In genomic region chr1:87129606-87130005, GRCh38 we compare ENCODE assay signal across 19 cellular contexts.
A peak's percentile ranks its signal among the peaks of the same experiment; 100 is the strongest.
DNase-seq lines count a peak whose midpoint lies in the region; ATAC-seq, FAIRE-seq and TF ChIP-seq lines count a peak whose summit lies in the region.
"Had no signal": no experiment of that assay in that cellular context is flagged by ENCODE, and none has a peak within 500 bp of the region (broad histone marks: within the 10 kb centered on the region; RNA-seq: fewer than 3 reads in every experiment).

No MANE protein-coding gene starts in this region.

- no peak overlapping the region for H3K4me2 ChIP-seq in astrocyte (ENCODE audit: low read length)
- peak overlapping the region; percentile 17 for H3K4me2 ChIP-seq in osteoblast (ENCODE audit: insufficient read depth, low read length)

- FAIRE-seq in astrocyte (lab: Jason Lieb, UNC), result no peak
- FAIRE-seq: islet of Langerhans had no signal

- DNase-seq in astrocyte (ENCODE audit: low read depth) (no peak), heart left ventricle (peak; percentile 53 to 63 (median 56)), osteoblast (ENCODE audit: insufficient read length, low spot score, missing footprints) (no peak), midbrain (lab: John Stamatoyannopoulos, UW) (no peak), DMS79 (lab: John Stamatoyannopoulos, UW) (no peak), NOMO-1 treated with DMSO at 0.1 percent for 48 hours (lab: John Stamatoyannopoulos, UW; ENCODE audit: unreplicated experiment) (no peak)
- DNase-seq: activated naive CD8-positive, alpha-beta T cell treated with anti-CD3 and anti-CD28 coated beads, Interleukin-2, amount 10 ng/mL, durations not matched to agents 7 days and 5 days; activated T-cell treated with anti-CD3 and anti-CD28 coated beads, Interleukin-2, amount 50 U/mL, for 4 hours; central memory CD4-positive, alpha-beta T cell; DMS79 treated with DMSO at 0.1 percent for 48 hours; glutamatergic neuron; NCI-H2029 treated with DMSO at 0.1 percent for 48 hours; NCI-H510A treated with DMSO at 0.1 percent for 48 hours; stimulated activated CD4-positive, alpha-beta T cell treated with anti-CD3 and anti-CD28 coated beads, Interleukin-15, amount 100 ng/mL, for 24 hours; substantia nigra had no signal

- H3K9ac ChIP-seq in astrocyte (ENCODE audit: low read length), result no peak overlapping the region

- peak overlapping the region; percentile 53 for H3K27ac Mint-ChIP-seq in astrocyte (ENCODE audit: unreplicated experiment)
- H3K27ac Mint-ChIP-seq: activated naive CD8-positive, alpha-beta T cell treated with anti-CD3 and anti-CD28 coated beads, Interleukin-2, amount 10 ng/mL, durations not matched to agents 7 days and 5 days had no signal

- H3K79me2 ChIP-seq in astrocyte (ENCODE audit: insufficient read depth, low read length), result no peaks in the 10 kb centered on the region
- no peaks in the 10 kb centered on the region for H3K79me2 ChIP-seq in osteoblast (ENCODE audit: insufficient read depth, low read length)

- peak; percentile 41 to 60 (median 50) for ATAC-seq in heart left ventricle
- ATAC-seq: activated T-cell treated with anti-CD3 and anti-CD28 coated beads, Interleukin-2, amount 50 U/mL, for 4 hours had no signal

- H2AFZ ChIP-seq in astrocyte (ENCODE audit: low read depth, low read length) (no peak overlapping the region), osteoblast (ENCODE audit: low read length) (peak overlapping the region; percentile 62)

- no peak overlapping the region for H3K27ac ChIP-seq in astrocyte (ENCODE audit: low read depth, low read length)
- peak overlapping the region; percentile 28 to 88 (median 64) for H3K27ac ChIP-seq in heart left ventricle
- no peak overlapping the region for H3K27ac ChIP-seq in osteoblast (ENCODE audit: low read depth, low read length)
- H3K27ac ChIP-seq in urinary bladder (ENCODE audit: low read depth), result peak overlapping the region; percentile 78
- H3K27ac ChIP-seq: C4-2B, SJSA1 had no signal

- 44 to 66% (median 59%) methylated on average over 8 of the region's 8 CpGs for WGBS in heart left ventricle, 4 donors
- WGBS in urinary bladder, result 57% methylated on average over 8 of the region's 8 CpGs

- intact Hi-C loops in heart left ventricle (cut with DNase I), result loop anchor here (2.0 to 10.0 kb wide), 13 partner anchors 148 to 1173 kb away; partner anchors contain the start of gene LMO4 (in 3 of the 10)

- no peaks in the 10 kb centered on the region for H3K4me1 Mint-ChIP-seq in astrocyte (ENCODE audit: low read depth, unreplicated experiment)

- H4K20me1 ChIP-seq in astrocyte (ENCODE audit: insufficient read depth, low read length) (no peaks in the 10 kb centered on the region), osteoblast (ENCODE audit: insufficient read depth, low read length) (no peaks in the 10 kb centered on the region)

- TF ChIP-seq CTCF in astrocyte (IDR thresholded peaks at IDR 0.05; ENCODE audit: insufficient read depth, low read depth, low read length), result no peak
- TF ChIP-seq CTCF in heart left ventricle (IDR thresholded peaks at IDR 0.05), result no peak
- TF ChIP-seq CTCF in osteoblast (IDR thresholded peaks at IDR 0.05; ENCODE audit: extremely low read depth, low read depth, low read length), result no peak

- H3K9me3 Mint-ChIP-seq in astrocyte (ENCODE audit: unreplicated experiment), result no peaks in the 10 kb centered on the region
- H3K9me3 Mint-ChIP-seq: activated naive CD8-positive, alpha-beta T cell treated with anti-CD3 and anti-CD28 coated beads, Interleukin-2, amount 10 ng/mL, durations not matched to agents 7 days and 5 days; activated T-cell treated with anti-CD3 and anti-CD28 coated beads, Interleukin-2, amount 50 U/mL, for 4 hours had no signal

- H3K9me3 ChIP-seq in astrocyte (ENCODE audit: insufficient read depth, low read depth, low read length) (no peaks in the 10 kb centered on the region), heart left ventricle (no peaks in the 10 kb centered on the region), osteoblast (ENCODE audit: low read depth, low read length) (no peaks in the 10 kb centered on the region)
- H3K9me3 ChIP-seq: SJSA1 had no signal

- no peaks in the 10 kb centered on the region for H3K36me3 Mint-ChIP-seq in astrocyte (ENCODE audit: low read depth, unreplicated experiment)
- H3K36me3 Mint-ChIP-seq: activated naive CD8-positive, alpha-beta T cell treated with anti-CD3 and anti-CD28 coated beads, Interleukin-2, amount 10 ng/mL, durations not matched to agents 7 days and 5 days had no signal

- no peak overlapping the region for H3K4me3 Mint-ChIP-seq in astrocyte (ENCODE audit: unreplicated experiment)
- H3K4me3 Mint-ChIP-seq: activated naive CD8-positive, alpha-beta T cell treated with anti-CD3 and anti-CD28 coated beads, Interleukin-2, amount 10 ng/mL, durations not matched to agents 7 days and 5 days; activated T-cell treated with anti-CD3 and anti-CD28 coated beads, Interleukin-2, amount 50 U/mL, for 4 hours had no signal

- H3K36me3 ChIP-seq in astrocyte (ENCODE audit: insufficient read depth, low read length) (no peaks in the 10 kb centered on the region), heart left ventricle (no peaks in the 10 kb centered on the region), osteoblast (ENCODE audit: insufficient read depth, low read length) (no peaks in the 10 kb centered on the region), urinary bladder (ENCODE audit: insufficient read depth) (no peaks in the 10 kb centered on the region)
- H3K36me3 ChIP-seq: SJSA1 had no signal

- H3K4me3 ChIP-seq in astrocyte (ENCODE audit: insufficient read depth, low read depth, low read length) (no peak overlapping the region), heart left ventricle (peak overlapping the region in 10 of 12 donors; percentile 17 to 66 (median 32)), osteoblast (ENCODE audit: insufficient read depth, low read length) (no peak overlapping the region), urinary bladder (ENCODE audit: low read depth, low read length) (no peak overlapping the region)
- H3K4me3 ChIP-seq: SJSA1 had no signal

- H3K4me1 ChIP-seq in astrocyte (ENCODE audit: insufficient read depth, low read length) (peaks cover 3% of the 10 kb centered on the region), heart left ventricle (peaks cover 0 to 36% (median 9%) of the 10 kb centered on the region in 12 donors), osteoblast (ENCODE audit: insufficient read depth, low read length) (peaks cover 3% of the 10 kb centered on the region), urinary bladder (ENCODE audit: insufficient read depth) (no peaks in the 10 kb centered on the region)

- peaks cover 30% of the 10 kb centered on the region for H3K27me3 Mint-ChIP-seq in astrocyte (ENCODE audit: low read depth, unreplicated experiment)

- no peak for TF ChIP-seq POLR2A in heart left ventricle (IDR thresholded peaks at IDR 0.05)

- H3K27me3 ChIP-seq in astrocyte (ENCODE audit: insufficient read depth, low read length) (no peaks in the 10 kb centered on the region), heart left ventricle (peaks cover 0 to 2% (median 0%) of the 10 kb centered on the region in 9 donors), osteoblast (ENCODE audit: insufficient read depth, low read length) (no peaks in the 10 kb centered on the region)
- H3K27me3 ChIP-seq: SJSA1 had no signal

Comparison
In these comparisons a context has a peak if more than half of its experiments do, and no peak if none do; other contexts are left out.
1. DNase-seq: peak in heart left ventricle (5 of 5); none in astrocyte (single experiment), osteoblast (single experiment), midbrain (single experiment), DMS79 (single experiment) and NOMO-1 treated with DMSO at 0.1 percent for 48 hours (single experiment).
2. H3K27ac ChIP-seq: peak in heart left ventricle (12 of 12) and urinary bladder (single experiment); none in astrocyte (single experiment) and osteoblast (single experiment).
3. H3K4me3 ChIP-seq: peak in heart left ventricle (10 of 12); none in astrocyte (single experiment), osteoblast (single experiment) and urinary bladder (single experiment).